10 cellular contexts compared by ENCODE assay signal in the genomic region with DNA sequence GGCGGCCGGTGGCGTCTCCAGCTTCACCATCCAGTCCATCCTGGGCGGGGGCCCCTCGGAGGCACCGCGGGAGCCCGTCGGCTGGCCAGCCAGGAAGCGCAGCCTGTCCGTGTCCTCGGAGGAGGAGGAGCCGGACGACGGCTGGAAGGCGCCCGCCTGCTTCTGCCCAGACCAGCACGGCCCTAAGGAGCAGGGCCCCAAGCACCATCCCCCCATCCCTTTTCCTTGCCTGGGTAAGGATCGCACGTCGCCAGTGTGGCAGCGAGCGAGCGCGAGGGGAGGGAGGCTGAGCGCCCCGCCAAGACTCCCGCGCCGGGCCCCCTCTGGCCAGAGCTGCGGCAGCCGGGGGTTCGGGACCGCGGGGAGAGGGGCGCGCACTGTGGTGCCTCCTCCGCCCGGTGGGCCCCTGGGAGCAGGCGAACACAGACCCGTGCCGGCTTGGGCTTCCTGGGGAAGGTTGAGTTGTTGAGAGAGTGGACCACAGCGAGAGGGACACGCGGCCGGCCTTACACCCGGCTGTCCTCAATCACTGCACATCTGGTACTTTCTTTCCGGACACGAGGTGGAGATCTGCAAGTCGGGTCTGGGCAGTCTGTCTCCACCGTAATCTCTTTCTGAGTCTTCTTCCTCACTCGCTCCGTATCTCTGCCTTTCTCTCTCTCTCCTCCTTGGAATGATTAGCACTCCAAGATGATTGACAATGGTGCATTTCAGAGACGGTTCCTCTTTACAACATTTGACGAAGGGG. TPM values are rescaled to one million over a fixed set of nuclear protein-coding genes. Genes with fewer than 3 reads are reported as not detected.
DNase-seq lines count a peak whose midpoint lies in the region; ATAC-seq and TF ChIP-seq lines count a peak whose summit lies in the region.
"Had no signal": no experiment of that assay in that cellular context is flagged by ENCODE, and none has a peak within 500 bp of the region (broad histone marks: within the 10 kb centered on the region; RNA-seq: fewer than 3 reads in every experiment).

No MANE protein-coding gene starts in this region.

- no peak overlapping the region for H3K27ac ChIP-seq in A673 (ENCODE audit: low read depth, low read length, poor library complexity, severe bottlenecking)

- no TSS peak for BruUV-seq in A673 (replicated peaks; lab: Mats Ljungman, UMichigan)

- DNase-seq in A673 (ENCODE audit: low spot score) = no peak
- DNase-seq in dermis blood vessel endothelial cell = no peak
- DNase-seq in GF-D8 (lab: John Stamatoyannopoulos, UW) = no peak
- no peak for DNase-seq in H4 (ENCODE audit: low spot score)
- no peak for DNase-seq in SK-N-DZ (ENCODE audit: low spot score)
- DNase-seq: GDM1, NCI-H524 treated with DMSO at 0.1 percent for 48 hours had no signal

- peak overlapping the region; percentile 36 for H3K4me3 ChIP-seq in A673 (ENCODE audit: low read depth, low read length, poor library complexity, severe bottlenecking)
- H3K4me3 ChIP-seq in GM12875 (ENCODE audit: low read depth, low read length) = peak overlapping the region; percentile 89
- H3K4me3 ChIP-seq in iPS-18c (ENCODE audit: insufficient read depth, low read depth, low read length) = peak overlapping the region; percentile 44

- peaks cover 77% of the 10 kb centered on the region for H3K27me3 ChIP-seq in A673 (replicated peaks; ENCODE audit: insufficient read depth, low read depth, low read length, poor library complexity)

- peaks cover 8% of the 10 kb centered on the region for H3K4me1 ChIP-seq in A673 (ENCODE audit: insufficient read depth, low read length, poor library complexity, severe bottlenecking)

- CTCF ChIA-PET in A673 (lab: Charles Lee) = no interaction called here

- ATAC-seq in SK-N-SH treated with all-trans-retinoic acid at 6 μM for 48 hours = peak; percentile 13

- H3K36me3 ChIP-seq in A673 (ENCODE audit: insufficient read depth, low read length, poor library complexity, severe bottlenecking) = no peaks in the 10 kb centered on the region

- no peaks in the 10 kb centered on the region for H3K9me3 ChIP-seq in A673 (ENCODE audit: low read depth, low read length, poor library complexity, severe bottlenecking)
- H3K9me3 ChIP-seq in iPS-18c (ENCODE audit: control insufficient read depth, insufficient read depth, low read length) = peaks cover 6% of the 10 kb centered on the region

- intact Hi-C loops in A673 (cut with micrococcal nuclease; ENCODE audit: unreplicated experiment) = no loop called here

- TF ChIP-seq CTCF in A673 (conservative IDR thresholded peaks at IDR 0.05; ENCODE audit: low read depth, low read length) = no peak
- TF ChIP-seq CTCF in GM12875 (IDR thresholded peaks at IDR 0.05; ENCODE audit: borderline replicate concordance, insufficient read depth, low read depth, low read length) = no peak

- POLR2A ChIA-PET in A673 (lab: Charles Lee; ENCODE audit: low non-redundant PET) = no interaction called here

TF ChIP-seq in SK-N-SH treated with all-trans-retinoic acid at 6 μM for 48 hours, 23 proteins besides CTCF, POLR2A, EP300 and RAD21:
- no peak for TF ChIP-seq ZNF70 (CRISPR knock-in tag; IDR thresholded peaks at IDR 0.05)
- no peak for TF ChIP-seq PPARA (CRISPR knock-in tag; IDR thresholded peaks at IDR 0.05; ENCODE audit: borderline replicate concordance)
- TF ChIP-seq, protein P1, sequence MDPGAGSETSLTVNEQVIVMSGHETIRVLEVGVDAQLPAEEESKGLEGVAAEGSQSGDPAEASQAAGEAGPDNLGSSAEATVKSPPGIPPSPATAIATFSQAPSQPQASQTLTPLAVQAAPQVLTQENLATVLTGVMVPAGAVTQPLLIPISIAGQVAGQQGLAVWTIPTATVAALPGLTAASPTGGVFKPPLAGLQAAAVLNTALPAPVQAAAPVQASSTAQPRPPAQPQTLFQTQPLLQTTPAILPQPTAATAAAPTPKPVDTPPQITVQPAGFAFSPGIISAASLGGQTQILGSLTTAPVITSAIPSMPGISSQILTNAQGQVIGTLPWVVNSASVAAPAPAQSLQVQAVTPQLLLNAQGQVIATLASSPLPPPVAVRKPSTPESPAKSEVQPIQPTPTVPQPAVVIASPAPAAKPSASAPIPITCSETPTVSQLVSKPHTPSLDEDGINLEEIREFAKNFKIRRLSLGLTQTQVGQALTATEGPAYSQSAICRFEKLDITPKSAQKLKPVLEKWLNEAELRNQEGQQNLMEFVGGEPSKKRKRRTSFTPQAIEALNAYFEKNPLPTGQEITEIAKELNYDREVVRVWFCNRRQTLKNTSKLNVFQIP (CRISPR knock-in tag; IDR thresholded peaks at IDR 0.05; ENCODE audit: borderline replicate concordance, low read depth) = no peak
- TF ChIP-seq, protein P2, sequence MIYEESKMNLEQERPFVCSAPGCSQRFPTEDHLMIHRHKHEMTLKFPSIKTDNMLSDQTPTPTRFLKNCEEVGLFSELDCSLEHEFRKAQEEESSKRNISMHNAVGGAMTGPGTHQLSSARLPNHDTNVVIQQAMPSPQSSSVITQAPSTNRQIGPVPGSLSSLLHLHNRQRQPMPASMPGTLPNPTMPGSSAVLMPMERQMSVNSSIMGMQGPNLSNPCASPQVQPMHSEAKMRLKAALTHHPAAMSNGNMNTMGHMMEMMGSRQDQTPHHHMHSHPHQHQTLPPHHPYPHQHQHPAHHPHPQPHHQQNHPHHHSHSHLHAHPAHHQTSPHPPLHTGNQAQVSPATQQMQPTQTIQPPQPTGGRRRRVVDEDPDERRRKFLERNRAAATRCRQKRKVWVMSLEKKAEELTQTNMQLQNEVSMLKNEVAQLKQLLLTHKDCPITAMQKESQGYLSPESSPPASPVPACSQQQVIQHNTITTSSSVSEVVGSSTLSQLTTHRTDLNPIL (CRISPR knock-in tag; IDR thresholded peaks at IDR 0.05; ENCODE audit: low read depth) = no peak
- no peak for TF ChIP-seq ZNF8 (CRISPR knock-in tag; IDR thresholded peaks at IDR 0.05)
- no peak for TF ChIP-seq GLIS3 (CRISPR knock-in tag; IDR thresholded peaks at IDR 0.05)
- TF ChIP-seq OSR1 (CRISPR knock-in tag; IDR thresholded peaks at IDR 0.05) = no peak
- TF ChIP-seq CSRNP3 (CRISPR knock-in tag; IDR thresholded peaks at IDR 0.05) = no peak
- no peak for TF ChIP-seq ARNTL (CRISPR knock-in tag; IDR thresholded peaks at IDR 0.05; ENCODE audit: borderline replicate concordance, low read depth)

RNA-seq across cellular contexts. Expression of gene HMX2, which starts 0.7 kb away (rescaled TPM):
- not detected in 2 replicates for total RNA-seq in A673 (2021)
- total RNA-seq in dermis blood vessel endothelial cell = not detected in 2 replicates
- total RNA-seq in H4 (2014; rRNA removed; shearing (Covaris generic)) = 0.27 TPM in 1 of 2 replicates, not detected in the other
- 9.6 and 13.8 TPM in 2 replicates for polyA plus RNA-seq in SK-N-DZ (2014; cell fraction: cytosol; rRNA removed)
- polyA plus RNA-seq in SK-N-DZ (2014; cell fraction: nucleus; rRNA removed) = 10.7 and 13.7 TPM in 2 replicates

RNA-seq across cellular contexts. Expression of gene BUB3, which starts 5.6 kb away (rescaled TPM):
- 196 and 207 TPM in 2 replicates for total RNA-seq in A673 (2021)
- total RNA-seq in dermis blood vessel endothelial cell = 157 and 216 TPM in 2 replicates
- total RNA-seq in H4 (2014; rRNA removed; shearing (Covaris generic)) = 220 and 223 TPM in 2 replicates
- 532 and 549 TPM in 2 replicates for polyA plus RNA-seq in SK-N-DZ (2014; cell fraction: cytosol; rRNA removed)
- 533 and 597 TPM in 2 replicates for polyA plus RNA-seq in SK-N-DZ (2014; cell fraction: nucleus; rRNA removed)

RNA-seq across cellular contexts. Expression of gene HMX3, which starts 12.8 kb away (rescaled TPM):
- total RNA-seq in A673 (2021) = 0.26 TPM in 1 of 2 replicates, not detected in the other
- not detected in 2 replicates for total RNA-seq in dermis blood vessel endothelial cell
- 0.45 TPM in 1 of 2 replicates, not detected in the other for total RNA-seq in H4 (2014; rRNA removed; shearing (Covaris generic))
- 25.5 and 28.4 TPM in 2 replicates for polyA plus RNA-seq in SK-N-DZ (2014; cell fraction: cytosol; rRNA removed)
- polyA plus RNA-seq in SK-N-DZ (2014; cell fraction: nucleus; rRNA removed) = 6.8 and 12.3 TPM in 2 replicates

Comparison
In these comparisons a context has a peak if more than half of its experiments do, and no peak if none do; other contexts are left out.
1. H3K4me3 ChIP-seq: peak in every context shown above with its lines; median percentile 89 in GM12875; 44 in iPS-18c; 36 in A673.